In genomic region chr6:167474725-167475124, GRCh38 we compare ENCODE assay signal across 21 cellular contexts.
"Had no signal": no experiment of that assay in that cellular context is flagged by ENCODE, and none has a peak within 500 bp of the region (broad histone marks: within the 10 kb centered on the region; RNA-seq: fewer than 3 reads in every experiment).

No MANE protein-coding gene starts in this region.

- H3K27me3 ChIP-seq: body of pancreas, right lobe of liver, transverse colon, uterus had no signal

- ATAC-seq: activated CD4-positive, CD25-positive, alpha-beta regulatory T cell treated with anti-CD3 and anti-CD28 coated beads, Interleukin-2, amount 50 U/mL, for 24 hours; body of pancreas; esophagus mucosa; stimulated activated effector memory CD8-positive, alpha-beta T cell treated with anti-CD3 and anti-CD28 coated beads, Interleukin-12 subunit alpha, Interleukin-12 subunit beta, amount 100 ng/mL, for 72 hours; stimulated activated naive CD8-positive, alpha-beta T cell treated with anti-CD3 and anti-CD28 coated beads, Interleukin-15, amount 100 ng/mL, for 72 hours had no signal

- H3K9me3 ChIP-seq: body of pancreas, right lobe of liver, transverse colon, uterus had no signal

- H3K27ac ChIP-seq: body of pancreas, right lobe of liver, skin epidermis, transverse colon, uterus, VCaP had no signal

- H3K4me3 ChIP-seq: body of pancreas, right lobe of liver, skin epidermis, transverse colon, uterus had no signal

- H3K36me3 ChIP-seq: right lobe of liver, transverse colon, uterus had no signal

- DNase-seq: activated CD4-positive, alpha-beta memory T cell treated with anti-CD3 and anti-CD28 coated beads, Interleukin-2, amount 10 ng/mL, durations not matched to agents 7 days and 5 days; activated CD4-positive, alpha-beta T cell treated with anti-CD3 and anti-CD28 coated beads, Interleukin-2, amount 10 ng/mL, durations not matched to agents 24 days and 14 days; activated naive CD4-positive, alpha-beta T cell; activated naive CD8-positive, alpha-beta T cell treated with anti-CD3 and anti-CD28 coated beads, Interleukin-2, amount 10 ng/mL, durations not matched to agents 7 days and 5 days; body of pancreas; dermis blood vessel endothelial cell; effector CD8-positive, alpha-beta T cell; glutamatergic neuron; hippocampal formation; kidney glomerular epithelial cell; nucleus accumbens; right lobe of liver; stimulated activated CD4-positive, alpha-beta T cell treated with anti-CD3 and anti-CD28 coated beads, Interleukin-2, amount 100 ng/mL, for 24 hours; stimulated activated naive CD8-positive, alpha-beta T cell treated with anti-CD3 and anti-CD28 coated beads, Interleukin-15, amount 100 ng/mL, for 72 hours; transverse colon; uterus had no signal

- H3K4me1 ChIP-seq: body of pancreas, right lobe of liver, uterus had no signal
